In the genomic region with DNA sequence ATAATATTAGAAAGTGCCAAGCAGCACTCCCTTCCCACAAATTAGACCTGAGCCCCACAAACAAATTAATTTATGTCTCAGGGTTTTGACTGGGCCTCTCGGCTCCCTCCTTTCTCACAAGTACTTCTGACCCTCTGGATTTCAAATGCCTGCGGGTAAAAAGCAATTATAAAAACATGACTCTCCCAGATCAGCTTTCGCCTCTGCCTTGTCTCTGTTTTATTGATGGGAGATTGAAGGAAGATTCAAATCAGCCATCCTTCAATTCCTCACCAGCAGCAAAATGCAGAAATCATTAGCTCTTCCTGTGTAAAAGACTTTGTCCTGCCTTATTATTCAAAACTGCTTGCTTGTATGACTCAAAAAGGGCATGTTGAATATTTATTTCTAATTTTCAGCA, we compare ENCODE assay signal across 31 cellular contexts.
"Had no signal": no experiment of that assay in that cellular context is flagged by ENCODE, and none has a peak within 500 bp of the region (broad histone marks: within the 10 kb centered on the region; RNA-seq: fewer than 3 reads in every experiment).

No MANE protein-coding gene starts in this region.

- H3K4me2 ChIP-seq: smooth muscle cell had no signal

- H3K4me1 ChIP-seq: ascending aorta, colonic mucosa, gastrocnemius medialis, parathyroid adenoma, psoas muscle, right atrium auricular region, suprapubic skin, tibial artery, upper lobe of right lung had no signal

- H3K27me3 ChIP-seq: ascending aorta, cardiac muscle cell, colonic mucosa, gastrocnemius medialis, right atrium auricular region, suprapubic skin, tibial artery, upper lobe of right lung had no signal

- H3K9me3 ChIP-seq: ascending aorta, colonic mucosa, gastrocnemius medialis, psoas muscle, right atrium auricular region, suprapubic skin, tibial artery, upper lobe of right lung had no signal

- H3K27ac ChIP-seq: ascending aorta, cardiac muscle cell, colonic mucosa, gastrocnemius medialis, parathyroid adenoma, psoas muscle, right atrium auricular region, suprapubic skin, tibial artery, upper lobe of right lung, WERI-Rb-1 had no signal

- H3K9ac ChIP-seq: parathyroid adenoma had no signal

- H3K4me3 ChIP-seq: ascending aorta, cardiac muscle cell, colonic mucosa, gastrocnemius medialis, psoas muscle, right atrium auricular region, smooth muscle cell, suprapubic skin, tibial artery, upper lobe of right lung had no signal

- DNase-seq: activated CD4-positive, alpha-beta memory T cell treated with anti-CD3 and anti-CD28 coated beads for 36 hours; activated CD4-positive, alpha-beta T cell treated with anti-CD3 and anti-CD28 coated beads, Interleukin-2, amount 10 ng/mL, durations not matched to agents 24 days and 14 days; activated CD4-positive, CD25-positive, alpha-beta regulatory T cell treated with anti-CD3 and anti-CD28 coated beads, Interleukin-2, amount 50 U/mL, for 72 hours; activated CD8-positive, alpha-beta memory T cell treated with anti-CD3 and anti-CD28 coated beads, Interleukin-2, amount 50 U/mL, for 4 hours; activated gamma-delta T cell; activated naive CD4-positive, alpha-beta T cell treated with anti-CD3 and anti-CD28 coated beads, Interleukin-2, amount 10 ng/mL, durations not matched to agents 7 days and 5 days; activated naive CD8-positive, alpha-beta T cell treated with anti-CD3 and anti-CD28 coated beads, Interleukin-2, amount 10 ng/mL, durations not matched to agents 7 days and 5 days; activated T-cell treated with anti-CD3 and anti-CD28 coated beads, Interleukin-2, amount 50 U/mL, for 1 hour; cerebellar nuclear complex; colonic mucosa; effector memory CD4-positive, alpha-beta T cell; gastrocnemius medialis; glutamatergic neuron; islet precursor cell; left ventricle myocardium superior; midbrain; naive thymus-derived CD4-positive, alpha-beta T cell; occipital lobe; psoas muscle; stimulated activated CD4-positive, alpha-beta T cell treated with anti-CD3 and anti-CD28 coated beads, Interleukin-1b, Interleukin-23, amount 100 ng/mL, for 48 hours; stimulated activated naive B cell treated with anti-CD40 and anti-IgM and Interleukin-4, amounts not matched to agents 10 μg/mL and 1 μg/mL and 100 μg/mL, for 72 hours; T1000; tibial artery; upper lobe of right lung; WERI-Rb-1 had no signal

- H2AFZ ChIP-seq: parathyroid adenoma had no signal

- H3K36me3 ChIP-seq: ascending aorta, cardiac muscle cell, colonic mucosa, gastrocnemius medialis, right atrium auricular region, suprapubic skin, tibial artery, upper lobe of right lung, WERI-Rb-1 had no signal

- H3K79me2 ChIP-seq: parathyroid adenoma had no signal

- ATAC-seq: gastrocnemius medialis; left ventricle myocardium superior; naive thymus-derived CD4-positive, alpha-beta T cell; psoas muscle; stimulated activated naive B cell treated with anti-CD40 and anti-IgM and Interleukin-4, amounts not matched to agents 10 μg/mL and 1 μg/mL and 100 μg/mL, for 72 hours had no signal
